ENCODE assay signal across 1 cellular context in the genomic region with DNA sequence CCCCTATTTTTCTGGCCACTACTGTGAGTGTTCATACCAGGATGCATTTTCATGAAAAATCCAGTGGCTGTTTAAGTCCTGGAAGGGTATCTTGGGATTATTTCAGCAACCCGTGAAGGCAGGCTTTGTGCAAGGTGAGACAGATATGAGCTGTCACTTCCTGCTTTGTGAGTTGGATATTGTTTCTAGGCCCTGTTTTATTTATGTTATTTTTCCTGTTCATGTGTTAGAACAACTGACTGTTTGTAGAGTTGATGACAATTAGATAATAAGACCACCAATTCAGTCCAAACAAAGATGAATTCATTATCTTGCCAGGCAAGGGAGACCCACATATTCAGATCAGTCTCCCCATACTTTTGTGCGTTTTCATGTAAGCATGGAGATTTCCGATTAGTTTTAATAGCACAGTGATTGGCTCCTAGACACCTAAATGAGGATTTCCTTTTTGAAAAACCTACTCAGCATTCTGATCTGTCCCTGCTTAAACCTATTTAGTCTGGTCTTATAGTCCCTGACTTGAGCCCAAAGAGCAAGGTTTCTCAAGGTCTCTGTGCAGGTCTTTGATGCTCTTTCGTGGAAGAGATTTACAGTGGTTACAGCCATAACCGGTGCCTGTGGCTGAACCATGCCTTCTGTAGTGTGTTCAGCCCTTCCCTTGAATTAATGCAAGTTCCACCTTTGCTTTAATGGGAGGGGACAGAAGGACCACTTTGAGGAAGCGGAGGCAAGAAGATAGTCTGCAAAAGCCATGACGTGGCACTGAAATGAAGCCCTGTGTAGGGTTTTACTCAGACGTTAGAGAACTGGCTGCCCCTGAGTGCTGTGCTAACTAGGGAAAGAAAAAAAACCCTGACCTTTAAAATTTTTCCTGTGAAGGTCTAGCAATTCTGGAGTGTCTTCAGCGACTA.
TF ChIP-seq lines count a peak whose summit lies in the region.

No MANE protein-coding gene starts in this region.

TF ChIP-seq in HepG2, 621 proteins besides CTCF, POLR2A, EP300 and RAD21 (continued from another document):
- TF ChIP-seq, protein P1, sequence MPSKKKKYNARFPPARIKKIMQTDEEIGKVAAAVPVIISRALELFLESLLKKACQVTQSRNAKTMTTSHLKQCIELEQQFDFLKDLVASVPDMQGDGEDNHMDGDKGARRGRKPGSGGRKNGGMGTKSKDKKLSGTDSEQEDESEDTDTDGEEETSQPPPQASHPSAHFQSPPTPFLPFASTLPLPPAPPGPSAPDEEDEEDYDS (CRISPR knock-in tag; IDR thresholded peaks at IDR 0.05), result no peak
- TF ChIP-seq ZNF567 (CRISPR knock-in tag; IDR thresholded peaks at IDR 0.05; ENCODE audit: borderline replicate concordance), result no peak
- no peak for TF ChIP-seq ZNF614 (CRISPR knock-in tag; IDR thresholded peaks at IDR 0.05; ENCODE audit: borderline replicate concordance)
- TF ChIP-seq ZNF24 (IDR thresholded peaks at IDR 0.05), result no peak
- peak; percentile 27; the same call in 1 of the 2 replicates for TF ChIP-seq ERF (CRISPR knock-in tag; IDR thresholded peaks at IDR 0.05)
- no peak for TF ChIP-seq TGIF2 (CRISPR knock-in tag; IDR thresholded peaks at IDR 0.05)
- TF ChIP-seq, protein P2, sequence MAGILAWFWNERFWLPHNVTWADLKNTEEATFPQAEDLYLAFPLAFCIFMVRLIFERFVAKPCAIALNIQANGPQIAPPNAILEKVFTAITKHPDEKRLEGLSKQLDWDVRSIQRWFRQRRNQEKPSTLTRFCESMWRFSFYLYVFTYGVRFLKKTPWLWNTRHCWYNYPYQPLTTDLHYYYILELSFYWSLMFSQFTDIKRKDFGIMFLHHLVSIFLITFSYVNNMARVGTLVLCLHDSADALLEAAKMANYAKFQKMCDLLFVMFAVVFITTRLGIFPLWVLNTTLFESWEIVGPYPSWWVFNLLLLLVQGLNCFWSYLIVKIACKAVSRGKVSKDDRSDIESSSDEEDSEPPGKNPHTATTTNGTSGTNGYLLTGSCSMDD (CRISPR knock-in tag; IDR thresholded peaks at IDR 0.05), result no peak
- TF ChIP-seq NFKB2 (CRISPR knock-in tag; IDR thresholded peaks at IDR 0.05; ENCODE audit: borderline replicate concordance), result no peak
- TF ChIP-seq, protein P3, sequence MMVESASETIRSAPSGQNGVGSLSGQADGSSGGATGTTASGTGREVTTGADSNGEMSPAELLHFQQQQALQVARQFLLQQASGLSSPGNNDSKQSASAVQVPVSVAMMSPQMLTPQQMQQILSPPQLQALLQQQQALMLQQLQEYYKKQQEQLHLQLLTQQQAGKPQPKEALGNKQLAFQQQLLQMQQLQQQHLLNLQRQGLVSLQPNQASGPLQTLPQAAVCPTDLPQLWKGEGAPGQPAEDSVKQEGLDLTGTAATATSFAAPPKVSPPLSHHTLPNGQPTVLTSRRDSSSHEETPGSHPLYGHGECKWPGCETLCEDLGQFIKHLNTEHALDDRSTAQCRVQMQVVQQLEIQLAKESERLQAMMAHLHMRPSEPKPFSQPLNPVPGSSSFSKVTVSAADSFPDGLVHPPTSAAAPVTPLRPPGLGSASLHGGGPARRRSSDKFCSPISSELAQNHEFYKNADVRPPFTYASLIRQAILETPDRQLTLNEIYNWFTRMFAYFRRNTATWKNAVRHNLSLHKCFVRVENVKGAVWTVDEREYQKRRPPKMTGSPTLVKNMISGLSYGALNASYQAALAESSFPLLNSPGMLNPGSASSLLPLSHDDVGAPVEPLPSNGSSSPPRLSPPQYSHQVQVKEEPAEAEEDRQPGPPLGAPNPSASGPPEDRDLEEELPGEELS (CRISPR knock-in tag; IDR thresholded peaks at IDR 0.05), result 0 out of 2 replicates have a peak, but pooled peaks have one; percentile 9
- TF ChIP-seq KLF12 (CRISPR knock-in tag; IDR thresholded peaks at IDR 0.05; ENCODE audit: borderline replicate concordance), result no peak
- TF ChIP-seq EED (CRISPR knock-in tag; IDR thresholded peaks at IDR 0.05), result no peak
- peak; percentile 83 for TF ChIP-seq BCL6 (CRISPR knock-in tag; IDR thresholded peaks at IDR 0.05)
- no peak for TF ChIP-seq SAFB2 (CRISPR knock-in tag; IDR thresholded peaks at IDR 0.05; ENCODE audit: borderline replicate concordance, low read depth)
- TF ChIP-seq ZKSCAN5 (CRISPR knock-in tag; IDR thresholded peaks at IDR 0.05), result no peak
- TF ChIP-seq CEBPG (CRISPR knock-in tag; IDR thresholded peaks at IDR 0.05), result no peak
- TF ChIP-seq KMT2B (CRISPR knock-in tag; IDR thresholded peaks at IDR 0.05), result 0 out of 2 replicates have a peak, but pooled peaks have one; percentile 21
- TF ChIP-seq, protein P4, sequence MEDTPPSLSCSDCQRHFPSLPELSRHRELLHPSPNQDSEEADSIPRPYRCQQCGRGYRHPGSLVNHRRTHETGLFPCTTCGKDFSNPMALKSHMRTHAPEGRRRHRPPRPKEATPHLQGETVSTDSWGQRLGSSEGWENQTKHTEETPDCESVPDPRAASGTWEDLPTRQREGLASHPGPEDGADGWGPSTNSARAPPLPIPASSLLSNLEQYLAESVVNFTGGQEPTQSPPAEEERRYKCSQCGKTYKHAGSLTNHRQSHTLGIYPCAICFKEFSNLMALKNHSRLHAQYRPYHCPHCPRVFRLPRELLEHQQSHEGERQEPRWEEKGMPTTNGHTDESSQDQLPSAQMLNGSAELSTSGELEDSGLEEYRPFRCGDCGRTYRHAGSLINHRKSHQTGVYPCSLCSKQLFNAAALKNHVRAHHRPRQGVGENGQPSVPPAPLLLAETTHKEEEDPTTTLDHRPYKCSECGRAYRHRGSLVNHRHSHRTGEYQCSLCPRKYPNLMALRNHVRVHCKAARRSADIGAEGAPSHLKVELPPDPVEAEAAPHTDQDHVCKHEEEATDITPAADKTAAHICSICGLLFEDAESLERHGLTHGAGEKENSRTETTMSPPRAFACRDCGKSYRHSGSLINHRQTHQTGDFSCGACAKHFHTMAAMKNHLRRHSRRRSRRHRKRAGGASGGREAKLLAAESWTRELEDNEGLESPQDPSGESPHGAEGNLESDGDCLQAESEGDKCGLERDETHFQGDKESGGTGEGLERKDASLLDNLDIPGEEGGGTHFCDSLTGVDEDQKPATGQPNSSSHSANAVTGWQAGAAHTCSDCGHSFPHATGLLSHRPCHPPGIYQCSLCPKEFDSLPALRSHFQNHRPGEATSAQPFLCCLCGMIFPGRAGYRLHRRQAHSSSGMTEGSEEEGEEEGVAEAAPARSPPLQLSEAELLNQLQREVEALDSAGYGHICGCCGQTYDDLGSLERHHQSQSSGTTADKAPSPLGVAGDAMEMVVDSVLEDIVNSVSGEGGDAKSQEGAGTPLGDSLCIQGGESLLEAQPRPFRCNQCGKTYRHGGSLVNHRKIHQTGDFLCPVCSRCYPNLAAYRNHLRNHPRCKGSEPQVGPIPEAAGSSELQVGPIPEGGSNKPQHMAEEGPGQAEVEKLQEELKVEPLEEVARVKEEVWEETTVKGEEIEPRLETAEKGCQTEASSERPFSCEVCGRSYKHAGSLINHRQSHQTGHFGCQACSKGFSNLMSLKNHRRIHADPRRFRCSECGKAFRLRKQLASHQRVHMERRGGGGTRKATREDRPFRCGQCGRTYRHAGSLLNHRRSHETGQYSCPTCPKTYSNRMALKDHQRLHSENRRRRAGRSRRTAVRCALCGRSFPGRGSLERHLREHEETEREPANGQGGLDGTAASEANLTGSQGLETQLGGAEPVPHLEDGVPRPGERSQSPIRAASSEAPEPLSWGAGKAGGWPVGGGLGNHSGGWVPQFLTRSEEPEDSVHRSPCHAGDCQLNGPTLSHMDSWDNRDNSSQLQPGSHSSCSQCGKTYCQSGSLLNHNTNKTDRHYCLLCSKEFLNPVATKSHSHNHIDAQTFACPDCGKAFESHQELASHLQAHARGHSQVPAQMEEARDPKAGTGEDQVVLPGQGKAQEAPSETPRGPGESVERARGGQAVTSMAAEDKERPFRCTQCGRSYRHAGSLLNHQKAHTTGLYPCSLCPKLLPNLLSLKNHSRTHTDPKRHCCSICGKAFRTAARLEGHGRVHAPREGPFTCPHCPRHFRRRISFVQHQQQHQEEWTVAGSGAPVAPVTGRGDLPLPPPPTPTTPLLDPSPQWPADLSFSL (CRISPR knock-in tag; IDR thresholded peaks at IDR 0.05), result no peak
- no peak for TF ChIP-seq SALL2 (CRISPR knock-in tag; IDR thresholded peaks at IDR 0.05)
- TF ChIP-seq SOX5 (CRISPR knock-in tag; IDR thresholded peaks at IDR 0.05; ENCODE audit: borderline replicate concordance), result peak; percentile 16; the same call in 1 of the 2 replicates
- no peak for TF ChIP-seq ZNF749 (CRISPR knock-in tag; IDR thresholded peaks at IDR 0.05; ENCODE audit: borderline replicate concordance)
- no peak for TF ChIP-seq ZNF775 (CRISPR knock-in tag; IDR thresholded peaks at IDR 0.05; ENCODE audit: borderline replicate concordance)
- TF ChIP-seq, protein P5, sequence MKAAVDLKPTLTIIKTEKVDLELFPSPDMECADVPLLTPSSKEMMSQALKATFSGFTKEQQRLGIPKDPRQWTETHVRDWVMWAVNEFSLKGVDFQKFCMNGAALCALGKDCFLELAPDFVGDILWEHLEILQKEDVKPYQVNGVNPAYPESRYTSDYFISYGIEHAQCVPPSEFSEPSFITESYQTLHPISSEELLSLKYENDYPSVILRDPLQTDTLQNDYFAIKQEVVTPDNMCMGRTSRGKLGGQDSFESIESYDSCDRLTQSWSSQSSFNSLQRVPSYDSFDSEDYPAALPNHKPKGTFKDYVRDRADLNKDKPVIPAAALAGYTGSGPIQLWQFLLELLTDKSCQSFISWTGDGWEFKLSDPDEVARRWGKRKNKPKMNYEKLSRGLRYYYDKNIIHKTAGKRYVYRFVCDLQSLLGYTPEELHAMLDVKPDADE (CRISPR knock-in tag; IDR thresholded peaks at IDR 0.05), result no peak
- TF ChIP-seq, protein P6, sequence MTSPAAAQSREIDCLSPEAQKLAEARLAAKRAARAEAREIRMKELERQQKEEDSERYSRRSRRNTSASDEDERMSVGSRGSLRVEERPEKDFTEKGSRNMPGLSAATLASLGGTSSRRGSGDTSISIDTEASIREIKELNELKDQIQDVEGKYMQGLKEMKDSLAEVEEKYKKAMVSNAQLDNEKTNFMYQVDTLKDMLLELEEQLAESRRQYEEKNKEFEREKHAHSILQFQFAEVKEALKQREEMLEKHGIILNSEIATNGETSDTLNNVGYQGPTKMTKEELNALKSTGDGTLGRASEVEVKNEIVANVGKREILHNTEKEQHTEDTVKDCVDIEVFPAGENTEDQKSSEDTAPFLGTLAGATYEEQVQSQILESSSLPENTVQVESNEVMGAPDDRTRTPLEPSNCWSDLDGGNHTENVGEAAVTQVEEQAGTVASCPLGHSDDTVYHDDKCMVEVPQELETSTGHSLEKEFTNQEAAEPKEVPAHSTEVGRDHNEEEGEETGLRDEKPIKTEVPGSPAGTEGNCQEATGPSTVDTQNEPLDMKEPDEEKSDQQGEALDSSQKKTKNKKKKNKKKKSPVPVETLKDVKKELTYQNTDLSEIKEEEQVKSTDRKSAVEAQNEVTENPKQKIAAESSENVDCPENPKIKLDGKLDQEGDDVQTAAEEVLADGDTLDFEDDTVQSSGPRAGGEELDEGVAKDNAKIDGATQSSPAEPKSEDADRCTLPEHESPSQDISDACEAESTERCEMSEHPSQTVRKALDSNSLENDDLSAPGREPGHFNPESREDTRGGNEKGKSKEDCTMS (CRISPR knock-in tag; conservative IDR thresholded peaks at IDR 0.05), result no peak
- 0 out of 2 replicates have a peak, but pooled peaks have one; percentile 16 for TF ChIP-seq GATAD2A (CRISPR knock-in tag; IDR thresholded peaks at IDR 0.05)
- no peak for TF ChIP-seq ZNF878 (CRISPR knock-in tag; IDR thresholded peaks at IDR 0.05)
- TF ChIP-seq, protein P7, sequence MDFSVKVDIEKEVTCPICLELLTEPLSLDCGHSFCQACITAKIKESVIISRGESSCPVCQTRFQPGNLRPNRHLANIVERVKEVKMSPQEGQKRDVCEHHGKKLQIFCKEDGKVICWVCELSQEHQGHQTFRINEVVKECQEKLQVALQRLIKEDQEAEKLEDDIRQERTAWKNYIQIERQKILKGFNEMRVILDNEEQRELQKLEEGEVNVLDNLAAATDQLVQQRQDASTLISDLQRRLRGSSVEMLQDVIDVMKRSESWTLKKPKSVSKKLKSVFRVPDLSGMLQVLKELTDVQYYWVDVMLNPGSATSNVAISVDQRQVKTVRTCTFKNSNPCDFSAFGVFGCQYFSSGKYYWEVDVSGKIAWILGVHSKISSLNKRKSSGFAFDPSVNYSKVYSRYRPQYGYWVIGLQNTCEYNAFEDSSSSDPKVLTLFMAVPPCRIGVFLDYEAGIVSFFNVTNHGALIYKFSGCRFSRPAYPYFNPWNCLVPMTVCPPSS (IDR thresholded peaks at IDR 0.05), result no peak
- no peak for TF ChIP-seq SIX4 (CRISPR knock-in tag; IDR thresholded peaks at IDR 0.05)
- no peak for TF ChIP-seq ZNF780A (CRISPR knock-in tag; IDR thresholded peaks at IDR 0.05)
- no peak for TF ChIP-seq PAF1 (CRISPR knock-in tag; IDR thresholded peaks at IDR 0.05)
